10 cellular contexts compared by ENCODE assay signal in genomic region chr9:5338992-5339981, GRCh38. TPM values are rescaled to one million over a fixed set of nuclear protein-coding genes. Genes with fewer than 3 reads are reported as not detected.
DNase-seq lines count a peak whose midpoint lies in the region; ATAC-seq and TF ChIP-seq lines count a peak whose summit lies in the region.
"Not testable (repeated sequence)": the region's sequence is repeated elsewhere in the genome, so short reads cannot be mapped to it uniquely, and the experiment has no call there.
"Had no signal": no experiment of that assay in that cellular context is flagged by ENCODE, and none has a peak within 500 bp of the region (broad histone marks: within the 10 kb centered on the region; RNA-seq: fewer than 3 reads in every experiment).

A gene with protein sequence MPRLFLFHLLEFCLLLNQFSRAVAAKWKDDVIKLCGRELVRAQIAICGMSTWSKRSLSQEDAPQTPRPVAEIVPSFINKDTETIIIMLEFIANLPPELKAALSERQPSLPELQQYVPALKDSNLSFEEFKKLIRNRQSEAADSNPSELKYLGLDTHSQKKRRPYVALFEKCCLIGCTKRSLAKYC (minus strand): TSS chr9:5339876. CDS start chr9:5339746, 130 bp downstream.

- H3K4me1 ChIP-seq in GM23338 (ENCODE audit: insufficient read depth); Panc1 (ENCODE audit: control insufficient read depth, insufficient read depth, low read length); fibroblast of lung (ENCODE audit: control insufficient read depth, extremely low read depth, insufficient read depth, low read length); testis: not testable (repeated sequence)

- H3K27ac Mint-ChIP-seq in GM23338 = peak within 1 kb of the TSS; percentile 83
- peak within 1 kb of the TSS; percentile 67 to 94 (median 91) for H3K27ac Mint-ChIP-seq in naive thymus-derived CD8-positive, alpha-beta T cell

- ATAC-seq in GM18858 (IDR thresholded peaks at IDR 0.05; ENCODE audit: unreplicated experiment) (peak; percentile 99), GM23338 (peak; percentile 98), HG03378 (IDR thresholded peaks at IDR 0.05; ENCODE audit: unreplicated experiment) (peak; percentile 96), Panc1 (peak; percentile 99)
- ATAC-seq in naive thymus-derived CD8-positive, alpha-beta T cell = peak; percentile 96 to 97

- not testable (repeated sequence) for H3K79me2 ChIP-seq in GM23338 (replicated peaks; ENCODE audit: insufficient read depth); fibroblast of lung (ENCODE audit: control insufficient read depth, insufficient read depth, low read length)

- POLR2A ChIA-PET in Panc1 (lab: Charles Lee) = not testable (repeated sequence)
- POLR2A ChIA-PET in naive thymus-derived CD8-positive, alpha-beta T cell (lab: Charles Lee) = interaction anchor here (0.6 kb wide), 1 partner anchor 503 kb away, joined by 4 read pairs; no protein-coding TSS in a partner anchor

- H2AFZ ChIP-seq in GM23338 = peak within 1 kb of the TSS; percentile 88
- not testable (repeated sequence) for H2AFZ ChIP-seq in fibroblast of lung (ENCODE audit: low read length)

- BruUV-seq in Panc1 (replicated peaks; lab: Mats Ljungman, UMichigan) = not testable (repeated sequence)

- TF ChIP-seq POLR2A in testis (IDR thresholded peaks at IDR 0.05) = not testable (repeated sequence)

- not testable (repeated sequence) for H3K9ac ChIP-seq in fibroblast of lung (ENCODE audit: insufficient read depth, low read length)

- H4K20me1 ChIP-seq in GM23338 (replicated peaks; ENCODE audit: insufficient read depth); fibroblast of lung (ENCODE audit: control insufficient read depth, extremely low read depth, insufficient read depth, low read length): not testable (repeated sequence)

- 14 to 32% methylated on average over 14 of the region's 50 CpGs for WGBS in testis, 2 donors

- not testable (repeated sequence) for H3K27me3 Mint-ChIP-seq in GM23338 (ENCODE audit: insufficient read depth, low read depth, poor library complexity); naive thymus-derived CD8-positive, alpha-beta T cell

- H3K9me3 Mint-ChIP-seq in GM23338; naive thymus-derived CD8-positive, alpha-beta T cell: not testable (repeated sequence)

- peak within 1 kb of the TSS; percentile 33; the same call in 1 of the 2 replicates for H3K4me2 ChIP-seq in GM23338
- peak within 1 kb of the TSS; percentile 44 for H3K4me2 ChIP-seq in fibroblast of lung (ENCODE audit: extremely low read depth, insufficient read depth, low read length)

- in situ Hi-C loops in Panc1 (cut with HindIII; ENCODE audit: low pct_unique_long_range_greater_than_20kb, low sequenced_read_pairs) = not testable (repeated sequence)

- H3K9me2 ChIP-seq in GM23338 (ENCODE audit: insufficient read depth) = not testable (repeated sequence)

- not testable (repeated sequence) for H3K36me3 Mint-ChIP-seq in GM23338 (ENCODE audit: low read depth); naive thymus-derived CD8-positive, alpha-beta T cell

- intact Hi-C loops in Panc1 (cut with micrococcal nuclease; ENCODE audit: unreplicated experiment); testis (cut with DNase I; ENCODE audit: low total_unique reads): not testable (repeated sequence)

- TF ChIP-seq CTCF in GM23338 (conservative IDR thresholded peaks at IDR 0.05; ENCODE audit: low read depth in 2 of 2); Panc1 (IDR thresholded peaks at IDR 0.05); fibroblast of lung (conservative IDR thresholded peaks at IDR 0.05 in 1 of 2, IDR thresholded peaks at IDR 0.05 in 1 of 2; ENCODE audit: low read depth in 1 of 2, low read length in 2 of 2); testis (IDR thresholded peaks at IDR 0.05): not testable (repeated sequence)

- CTCF ChIA-PET in Panc1 (lab: Charles Lee) = not testable (repeated sequence)

- H3K27me3 ChIP-seq in GM23338 (ENCODE audit: insufficient read depth); Panc1 (ENCODE audit: control insufficient read depth, insufficient read depth, low read length); fibroblast of lung (ENCODE audit: control insufficient read depth, insufficient read depth, low read length); testis: not testable (repeated sequence)

- H3F3A ChIP-seq in GM23338 (replicated peaks; ENCODE audit: low read depth) = not testable (repeated sequence)

- peak within 1 kb of the TSS; percentile 55; the same call in 1 of the 2 replicates for H3K27ac ChIP-seq in GM23338 (ENCODE audit: low read depth)
- H3K27ac ChIP-seq in Panc1 (ENCODE audit: low read length); fibroblast of lung (ENCODE audit: insufficient read depth, low read length); testis: not testable (repeated sequence)

- DNase-seq in GM23338 (ENCODE audit: low spot score) = peak; percentile 59
- not testable (repeated sequence) for DNase-seq in Panc1 (ENCODE audit: low read depth, low spot score); fibroblast of lung (ENCODE audit: low read depth in 2 of 2)
- peak; percentile 8 for DNase-seq in activated effector memory CD4-positive, alpha-beta T cell treated with Interleukin-2 at 50 U/mL for 16 hours
- peak in 5 of 10 donors; percentile 11 to 66 (median 48) for DNase-seq in naive thymus-derived CD8-positive, alpha-beta T cell
- peak; percentile 20 for DNase-seq in testis

- H3K4me3 ChIP-seq in GM23338 (peak within 1 kb of the TSS; percentile 44; the same call in 1 of the 2 replicates), Panc1 (ENCODE audit: low read depth in 2 of 2, low read length in 2 of 2) (peak within 1 kb of the TSS in 1 of 2 experiments; percentile 8; a peak in 1 of 4 replicates)
- not testable (repeated sequence) for H3K4me3 ChIP-seq in fibroblast of lung (replicated peaks in 1 of 4; ENCODE audit: control extremely low read depth in 1 of 4, insufficient read depth in 1 of 4, low read depth in 3 of 4, low read length in 4 of 4); testis

- not testable (repeated sequence) for H3K36me3 ChIP-seq in GM23338 (ENCODE audit: insufficient read depth); Panc1 (ENCODE audit: control insufficient read depth, insufficient read depth, low read length); fibroblast of lung (ENCODE audit: control insufficient read depth, insufficient read depth, low read length); testis (ENCODE audit: low read depth, missing control alignments)

- H3K4me1 Mint-ChIP-seq in GM23338 = not testable (repeated sequence)
- H3K4me1 Mint-ChIP-seq in naive thymus-derived CD8-positive, alpha-beta T cell = peaks cover 11 to 34% (median 27%) of the 10 kb centered on the region in 4 donors

- H3K4me3 Mint-ChIP-seq in GM23338 = peak within 1 kb of the TSS; percentile 72
- H3K4me3 Mint-ChIP-seq in naive thymus-derived CD8-positive, alpha-beta T cell = peak within 1 kb of the TSS; percentile 23 to 80 (median 68)

- H3K9me3 ChIP-seq in Panc1 (ENCODE audit: control insufficient read depth, insufficient read depth, low read depth, low read length); fibroblast of lung (ENCODE audit: control insufficient read depth, insufficient read depth, low read depth, low read length); testis: not testable (repeated sequence)

RNA-seq across cellular contexts. Expression of the gene that starts here (rescaled TPM):
- total RNA-seq in GM23338 (2014; rRNA removed; shearing (Covaris generic)) = 1.2 TPM in 1 of 2 replicates, not detected in the other
- polyA plus RNA-seq in GM23338 (2016; fragmentation: Nextera tagmentation; extraction: Ambion mirVana) = 3.0 and 3.4 TPM in 2 replicates
- not detected for total RNA-seq in Panc1 (2021; ENCODE audit: unreplicated experiment)
- not detected for polyA plus RNA-seq in Panc1 (2012; ENCODE audit: insufficient read length)
- total RNA-seq in fibroblast of lung = not detected in 2 replicates
- not detected in 2 replicates for polyA plus RNA-seq in fibroblast of lung
- not detected in 2 replicates for polyA plus RNA-seq in fibroblast of lung (2012)
- not detected in 2 replicates for polyA minus RNA-seq in fibroblast of lung (ENCODE audit: low replicate concordance)
- total RNA-seq in naive thymus-derived CD8-positive, alpha-beta T cell = 1 to 10 TPM; 5.1 TPM
- polyA plus RNA-seq in naive thymus-derived CD8-positive, alpha-beta T cell = 1 to 10 TPM; 1.2 to 3.4 (median 1.4) TPM
- under 1 TPM in 1 of 2 donors, not detected in 1; 0.43 TPM for total RNA-seq in testis
- polyA plus RNA-seq in testis (ENCODE audit: insufficient read depth, low read depth, low replicate concordance) = 1.4 TPM
- total RNA-seq: HFFc6, vagina had no signal

Comparison
In these comparisons a context has a peak if more than half of its experiments do, and no peak if none do; other contexts are left out.
1. Peak in ATAC-seq in Panc1; RNA of the gene not detected or under 1 TPM.